In genomic region chr18:55586841-55587240, GRCh38 we compare ENCODE assay signal across 8 cellular contexts. TPM values are rescaled to one million over a fixed set of nuclear protein-coding genes. Genes with fewer than 3 reads are reported as not detected.
DNase-seq lines count a peak whose midpoint lies in the region; ATAC-seq and TF ChIP-seq lines count a peak whose summit lies in the region.

No MANE protein-coding gene starts in this region.

- no peaks in the 10 kb centered on the region for H4K20me1 ChIP-seq in PC-3 (ENCODE audit: low read length)

- no peak for ATAC-seq in PC-3
- no peak for ATAC-seq in psoas muscle
- ATAC-seq in HG03439 (IDR thresholded peaks at IDR 0.05; ENCODE audit: unreplicated experiment), result no peak
- ATAC-seq in HG03025 (IDR thresholded peaks at IDR 0.05; ENCODE audit: low FRiP score, unreplicated experiment), result no peak

- H3K27ac Mint-ChIP-seq in T-helper 1 cell treated with Interleukin-12 subunit alpha and Interleukin-12 subunit beta and Interleukin-4 antibody, amounts not matched to agents 30 μg/mL and 1 μg/mL, for 36 hours, result no peak overlapping the region

- H2AFZ ChIP-seq in PC-3 (ENCODE audit: low read length), result peak overlapping the region; percentile 60

- WGBS in esophagus squamous epithelium, 2 donors, result 7 to 10% methylated on average over 7 of the region's 7 CpGs
- WGBS in psoas muscle, 3 donors, result 1 to 2% (median 1%) methylated on average over 7 of the region's 7 CpGs

- no peaks in the 10 kb centered on the region for H3K9me3 Mint-ChIP-seq in T-helper 1 cell treated with Interleukin-12 subunit alpha and Interleukin-12 subunit beta and Interleukin-4 antibody, amounts not matched to agents 30 μg/mL and 1 μg/mL, for 36 hours

- peak overlapping the region; percentile 84 for H3K4me2 ChIP-seq in PC-3 (ENCODE audit: low read length)

- H3K27ac ChIP-seq in PC-3 (ENCODE audit: low read length) (no peak overlapping the region), esophagus squamous epithelium (peak overlapping the region; percentile 7 to 93 (median 66)), psoas muscle (peak overlapping the region; percentile 86)

- no peaks in the 10 kb centered on the region for H3K9me3 ChIP-seq in PC-3 (ENCODE audit: low read length)
- no peaks in the 10 kb centered on the region for H3K9me3 ChIP-seq in esophagus squamous epithelium
- H3K9me3 ChIP-seq in psoas muscle, result no peaks in the 10 kb centered on the region

- H3K4me1 ChIP-seq in PC-3 (ENCODE audit: insufficient read depth, low read length) (peaks cover 5% of the 10 kb centered on the region; the same call in 1 of the 2 replicates), esophagus squamous epithelium (peaks cover 4 to 66% (median 9%) of the 10 kb centered on the region in 3 donors), psoas muscle (peaks cover 36% of the 10 kb centered on the region)

- no peaks in the 10 kb centered on the region for H3K36me3 ChIP-seq in PC-3 (ENCODE audit: low read depth, low read length)
- H3K36me3 ChIP-seq in esophagus squamous epithelium, result no peaks in the 10 kb centered on the region
- no peaks in the 10 kb centered on the region for H3K36me3 ChIP-seq in psoas muscle (ENCODE audit: insufficient read depth in 1 of 2, low read depth in 1 of 2)

- peaks cover 12% of the 10 kb centered on the region for H3K4me1 Mint-ChIP-seq in T-helper 1 cell treated with Interleukin-12 subunit alpha and Interleukin-12 subunit beta and Interleukin-4 antibody, amounts not matched to agents 30 μg/mL and 1 μg/mL, for 36 hours (ENCODE audit: low read depth)

- TF ChIP-seq CTCF in PC-3 (conservative IDR thresholded peaks at IDR 0.05; ENCODE audit: low read depth, low read length), result no peak
- no peak for TF ChIP-seq CTCF in esophagus squamous epithelium (IDR thresholded peaks at IDR 0.05)
- TF ChIP-seq CTCF in psoas muscle (IDR thresholded peaks at IDR 0.05), result no peak

- TF ChIP-seq POLR2A in esophagus squamous epithelium (IDR thresholded peaks at IDR 0.05), result no peak

- no peaks in the 10 kb centered on the region for H3K27me3 ChIP-seq in PC-3 (ENCODE audit: low read length)
- H3K27me3 ChIP-seq in esophagus squamous epithelium, result no peaks in the 10 kb centered on the region
- H3K27me3 ChIP-seq in psoas muscle (ENCODE audit: insufficient read depth in 3 of 3, low read length in 2 of 3), result no peaks in the 10 kb centered on the region

- peaks cover 3% of the 10 kb centered on the region for H3K36me3 Mint-ChIP-seq in T-helper 1 cell treated with Interleukin-12 subunit alpha and Interleukin-12 subunit beta and Interleukin-4 antibody, amounts not matched to agents 30 μg/mL and 1 μg/mL, for 36 hours (ENCODE audit: low read depth)

- CTCF ChIA-PET in PC-3 (lab: Charles Lee), result no interaction called here

- DNase-seq in T-helper 1 cell (no peak), PC-3 (no peak), esophagus squamous epithelium (lab: John Stamatoyannopoulos, UW) (no peak), psoas muscle (no peak), Kasumi-1 (lab: John Stamatoyannopoulos, UW) (no peak)

- no peak overlapping the region; the same call in 1 of the 2 replicates for H3K9ac ChIP-seq in PC-3 (ENCODE audit: low read length)

- peak overlapping the region; percentile 47 for H3K4me3 Mint-ChIP-seq in T-helper 1 cell treated with Interleukin-12 subunit alpha and Interleukin-12 subunit beta and Interleukin-4 antibody, amounts not matched to agents 30 μg/mL and 1 μg/mL, for 36 hours

- no peaks in the 10 kb centered on the region for H3K9me2 ChIP-seq in PC-3 (replicated peaks; ENCODE audit: low read length)

- no peaks in the 10 kb centered on the region for H3F3A ChIP-seq in PC-3 (ENCODE audit: low read length, unreplicated experiment)

- BruUV-seq in PC-3 (replicated peaks; lab: Mats Ljungman, UMichigan), result no TSS peak

- H3K79me2 ChIP-seq in PC-3 (ENCODE audit: low read length), result peaks cover 14% of the 10 kb centered on the region; the same call in 1 of the 2 replicates

- intact Hi-C loops in PC-3 (cut with micrococcal nuclease) (loop anchor here (5.0 kb wide), 5 partner anchors 175 to 710 kb away; no protein-coding TSS in a partner anchor), esophagus squamous epithelium (cut with DNase I) (no loop called here), psoas muscle (cut with DNase I) (loop anchor here (2.0 to 10.0 kb wide), 11 partner anchors 110 to 988 kb away; no protein-coding TSS in a partner anchor)

- H3K27me3 Mint-ChIP-seq in T-helper 1 cell treated with Interleukin-12 subunit alpha and Interleukin-12 subunit beta and Interleukin-4 antibody, amounts not matched to agents 30 μg/mL and 1 μg/mL, for 36 hours (ENCODE audit: low read depth), result peaks cover 40% of the 10 kb centered on the region

- peak overlapping the region; percentile 72 for H3K4me3 ChIP-seq in PC-3 (ENCODE audit: low read length)
- peak overlapping the region; percentile 61 to 81 (median 77) for H3K4me3 ChIP-seq in esophagus squamous epithelium
- H3K4me3 ChIP-seq in psoas muscle, result peak overlapping the region; percentile 84

- POLR2A ChIA-PET in PC-3 (lab: Charles Lee; ENCODE audit: unreplicated experiment), result no interaction called here

RNA-seq across cellular contexts. Expression of gene TCF4, which starts 1.2 kb away (rescaled TPM):
- 12.5 and 13.9 TPM in 2 replicates for total RNA-seq in PC-3 (2014; rRNA removed)
- total RNA-seq in esophagus squamous epithelium, result 10 to 100 TPM; 19.0 to 79.7 (median 26.0) TPM
- total RNA-seq in psoas muscle, result 10 to 100 TPM; 36.8 to 68.9 (median 55.1) TPM
- polyA plus RNA-seq in psoas muscle, result 10 to 100 TPM in 1 of 3 donors, 1 to 10 TPM in 2; 8.6 to 23.9 (median 8.9) TPM
